In genomic region chr16:66539628-66540469, GRCh38 we compare ENCODE assay signal across 8 cellular contexts. TPM values are rescaled to one million over a fixed set of nuclear protein-coding genes. Genes with fewer than 3 reads are reported as not detected.
DNase-seq lines count a peak whose midpoint lies in the region; ATAC-seq and TF ChIP-seq lines count a peak whose summit lies in the region.

No MANE protein-coding gene starts in this region.

- H3K4me3 ChIP-seq in GM06990 (replicated peaks; ENCODE audit: low read depth, low read length) (no peak overlapping the region), BE2C (ENCODE audit: low read depth, low read length) (no peak overlapping the region), ascending aorta (no peak overlapping the region)

- H3K27me3 ChIP-seq in GM06990 (replicated peaks; ENCODE audit: control insufficient read depth, insufficient read depth, low read length) = no peaks in the 10 kb centered on the region
- no peaks in the 10 kb centered on the region for H3K27me3 ChIP-seq in BE2C
- no peaks in the 10 kb centered on the region for H3K27me3 ChIP-seq in ascending aorta

- peaks cover 4% of the 10 kb centered on the region for H3K36me3 Mint-ChIP-seq in activated T-cell treated with anti-CD3 and anti-CD28 coated beads, Interleukin-2, amount 50 U/mL, for 4 hours (ENCODE audit: insufficient read depth)

- H3K4me1 ChIP-seq in BE2C (no peaks in the 10 kb centered on the region), ascending aorta (no peaks in the 10 kb centered on the region)

- peak; percentile 40 for DNase-seq in GM06990 (ENCODE audit: extremely low read depth, insufficient read length)
- peak; percentile 37 for DNase-seq in NAMALWA (ENCODE audit: low spot score)
- peak; percentile 93 for DNase-seq in kidney glomerular epithelial cell (lab: John Stamatoyannopoulos, UW)
- no peak for DNase-seq in NCI-H526 (lab: John Stamatoyannopoulos, UW)
- DNase-seq in BE2C = no peak
- no peak for DNase-seq in ascending aorta (ENCODE audit: low spot score in 2 of 2)
- DNase-seq in activated T-cell treated with anti-CD3 and anti-CD28 coated beads, Interleukin-2, amount 50 U/mL, for 4 hours = no peak

- intact Hi-C loops in ascending aorta (cut with DNase I) = no loop called here

- H3K36me3 ChIP-seq in GM06990 (ENCODE audit: control insufficient read depth, insufficient read depth, low read length) (no peaks in the 10 kb centered on the region), BE2C (no peaks in the 10 kb centered on the region), ascending aorta (peaks cover 53 to 65% of the 10 kb centered on the region in 2 donors)

- no peak overlapping the region for H3K4me3 Mint-ChIP-seq in activated T-cell treated with anti-CD3 and anti-CD28 coated beads, Interleukin-2, amount 50 U/mL, for 4 hours

- H3K9me3 ChIP-seq in BE2C = no peaks in the 10 kb centered on the region
- H3K9me3 ChIP-seq in ascending aorta = no peaks in the 10 kb centered on the region

- H3K27me3 Mint-ChIP-seq in activated T-cell treated with anti-CD3 and anti-CD28 coated beads, Interleukin-2, amount 50 U/mL, for 4 hours (ENCODE audit: low read depth) = no peaks in the 10 kb centered on the region

- peak; percentile 66 for ATAC-seq in GM21528 (IDR thresholded peaks at IDR 0.05; ENCODE audit: low FRiP score, unreplicated experiment)
- no peak for ATAC-seq in activated T-cell treated with anti-CD3 and anti-CD28 coated beads, Interleukin-2, amount 50 U/mL, for 4 hours

- H3K27ac ChIP-seq in ascending aorta = no peak overlapping the region

- H3K4me1 Mint-ChIP-seq in activated T-cell treated with anti-CD3 and anti-CD28 coated beads, Interleukin-2, amount 50 U/mL, for 4 hours (ENCODE audit: low read depth) = peaks cover 13% of the 10 kb centered on the region

- no peak for TF ChIP-seq CTCF in GM06990 (IDR thresholded peaks at IDR 0.05; ENCODE audit: insufficient read depth, low read length, poor library complexity, severe bottlenecking)
- TF ChIP-seq CTCF in BE2C (IDR thresholded peaks at IDR 0.05; ENCODE audit: low read depth, low read length) = no peak
- TF ChIP-seq CTCF in ascending aorta (IDR thresholded peaks at IDR 0.05) = no peak

- no peaks in the 10 kb centered on the region for H3K9me3 Mint-ChIP-seq in activated T-cell treated with anti-CD3 and anti-CD28 coated beads, Interleukin-2, amount 50 U/mL, for 4 hours

RNA-seq across cellular contexts. Expression of gene TK2, which starts 10.1 kb away (rescaled TPM):
- 13.7 TPM for polyA plus RNA-seq in BE2C (2012; ENCODE audit: insufficient read depth, insufficient read length, low read depth)
- total RNA-seq in ascending aorta = 21.5 TPM
- total RNA-seq in activated T-cell treated with anti-CD3 and anti-CD28 coated beads, Interleukin-2, amount 50 U/mL, for 4 hours = 1 to 10 TPM; 3.6 to 4.6 (median 3.8) TPM

RNA-seq across cellular contexts. Expression of gene CKLF, which starts 12.5 kb away (rescaled TPM):
- 24.1 TPM for polyA plus RNA-seq in BE2C (2012; ENCODE audit: insufficient read depth, insufficient read length, low read depth)
- not detected for total RNA-seq in ascending aorta
- total RNA-seq in activated T-cell treated with anti-CD3 and anti-CD28 coated beads, Interleukin-2, amount 50 U/mL, for 4 hours = 10 to 100 TPM; 52.4 to 63.6 (median 53.2) TPM

RNA-seq across cellular contexts. Expression of gene CMTM1, which starts 26.4 kb away (rescaled TPM):
- 9.5 TPM for polyA plus RNA-seq in BE2C (2012; ENCODE audit: insufficient read depth, insufficient read length, low read depth)
- total RNA-seq in ascending aorta = not detected
- total RNA-seq in activated T-cell treated with anti-CD3 and anti-CD28 coated beads, Interleukin-2, amount 50 U/mL, for 4 hours = 1 to 10 TPM; 1.4 to 3.1 (median 2.3) TPM

RNA-seq across cellular contexts. Expression of gene CMTM2, which starts 39.4 kb away (rescaled TPM):
- not detected for polyA plus RNA-seq in BE2C (2012; ENCODE audit: insufficient read depth, insufficient read length, low read depth)
- total RNA-seq in ascending aorta = not detected
- total RNA-seq in activated T-cell treated with anti-CD3 and anti-CD28 coated beads, Interleukin-2, amount 50 U/mL, for 4 hours = not detected

Comparison
In these comparisons a context has a peak if more than half of its experiments do, and no peak if none do; other contexts are left out.
1. DNase-seq: peak in GM06990 (single experiment), NAMALWA (single experiment) and kidney glomerular epithelial cell (single experiment); none in NCI-H526 (0 of 2), BE2C (single experiment), ascending aorta (0 of 2) and activated T-cell treated with anti-CD3 and anti-CD28 coated beads, Interleukin-2, amount 50 U/mL, for 4 hours (single experiment).
2. RNA of gene CKLF, which starts 12.5 kb away (total RNA-seq): 52.4 to 63.6 TPM in activated T-cell treated with anti-CD3 and anti-CD28 coated beads, Interleukin-2, amount 50 U/mL, for 4 hours; not detected in ascending aorta (single experiment); every median in the first group is over 10 times any median in the second.